Comparison of ENCODE assay signal across 9 cellular contexts in genomic region chr2:172428841-172429173, GRCh38. TPM values are rescaled to one million over a fixed set of nuclear protein-coding genes. Genes with fewer than 3 reads are reported as not detected.
DNase-seq lines count a peak whose midpoint lies in the region; ATAC-seq and TF ChIP-seq lines count a peak whose summit lies in the region.
"Had no signal": no experiment of that assay in that cellular context is flagged by ENCODE, and none has a peak within 500 bp of the region (broad histone marks: within the 10 kb centered on the region; RNA-seq: fewer than 3 reads in every experiment).

No MANE protein-coding gene starts in this region.

- peaks cover 3% of the 10 kb centered on the region for H3K27me3 Mint-ChIP-seq in activated CD8-positive, alpha-beta T cell treated with anti-CD3 and anti-CD28 coated beads for 36 hours

- intact Hi-C loops in activated CD8-positive, alpha-beta T cell treated with anti-CD3 and anti-CD28 coated beads for 36 hours (cut with micrococcal nuclease) = loop anchor here (2.0 kb wide), 1 partner anchor 34 kb away; no protein-coding TSS in a partner anchor
- intact Hi-C loops in gastrocnemius medialis (cut with DNase I; ENCODE audit: low total_unique reads) = loop anchor here (2.0 to 10.0 kb wide), 2 partner anchors 32 to 74 kb away; no protein-coding TSS in a partner anchor

- ATAC-seq in activated CD8-positive, alpha-beta T cell treated with anti-CD3 and anti-CD28 coated beads for 36 hours = no peak
- ATAC-seq in gastrocnemius medialis (no peak), GM18505 (IDR thresholded peaks at IDR 0.05; ENCODE audit: unreplicated experiment) (no peak), GM18511 (IDR thresholded peaks at IDR 0.05; ENCODE audit: unreplicated experiment) (no peak)

- H3K4me3 Mint-ChIP-seq in activated CD8-positive, alpha-beta T cell treated with anti-CD3 and anti-CD28 coated beads for 36 hours = peak overlapping the region; percentile 72

- H3K27me3 ChIP-seq in HL-60 (ENCODE audit: insufficient read depth, poor library complexity, severe bottlenecking) = no peaks in the 10 kb centered on the region
- no peaks in the 10 kb centered on the region for H3K27me3 ChIP-seq in gastrocnemius medialis

- DNase-seq in HL-60 (ENCODE audit: low read depth in 1 of 2, low spot score in 1 of 2) (no peak), gastrocnemius medialis (no peak), NOMO-1 (lab: John Stamatoyannopoulos, UW; ENCODE audit: unreplicated experiment in 2 of 2) (no peak), SHP77 treated with DMSO at 0.1 percent for 48 hours (lab: John Stamatoyannopoulos, UW) (no peak)
- no peak for DNase-seq in activated CD8-positive, alpha-beta T cell treated with anti-CD3 and anti-CD28 coated beads for 36 hours
- DNase-seq: NCI-H524 treated with DMSO at 0.1 percent for 48 hours had no signal

- peak overlapping the region; percentile 66 for H3K27ac Mint-ChIP-seq in activated CD8-positive, alpha-beta T cell treated with anti-CD3 and anti-CD28 coated beads for 36 hours

- TF ChIP-seq CTCF in HL-60 (IDR thresholded peaks at IDR 0.05; ENCODE audit: insufficient read depth, low read length) (no peak), gastrocnemius medialis (IDR thresholded peaks at IDR 0.05 in 4 of 5, conservative IDR thresholded peaks at IDR 0.05 in 1 of 5) (no peak)
- TF ChIP-seq CTCF in activated CD8-positive, alpha-beta T cell treated with anti-CD3 and anti-CD28 coated beads for 36 hours (IDR thresholded peaks at IDR 0.05) = no peak

- CTCF ChIA-PET in activated CD8-positive, alpha-beta T cell treated with anti-CD3 and anti-CD28 coated beads for 36 hours (lab: Charles Lee) = interaction anchor here (1.3 to 33.7 kb wide), 5 partner anchors 11 to 258 kb away, joined by 3 to 746 read pairs (median 6); no protein-coding TSS in a partner anchor

- no peaks in the 10 kb centered on the region for H3K36me3 Mint-ChIP-seq in activated CD8-positive, alpha-beta T cell treated with anti-CD3 and anti-CD28 coated beads for 36 hours (ENCODE audit: low read depth)

- in situ Hi-C loops in gastrocnemius medialis (cut with MboI; ENCODE audit: low sequenced_read_pairs in 4 of 4) = no loop called here

- peak overlapping the region; percentile 60; the same call in 1 of the 2 replicates for H3K27ac ChIP-seq in HL-60 (replicated peaks)
- H3K27ac ChIP-seq in gastrocnemius medialis = peak overlapping the region; percentile 73 to 92 (median 81)

- H3K4me1 Mint-ChIP-seq in activated CD8-positive, alpha-beta T cell treated with anti-CD3 and anti-CD28 coated beads for 36 hours (ENCODE audit: low read depth) = peaks cover 60% of the 10 kb centered on the region

- no peaks in the 10 kb centered on the region for H3K9me3 Mint-ChIP-seq in activated CD8-positive, alpha-beta T cell treated with anti-CD3 and anti-CD28 coated beads for 36 hours

- POLR2A ChIA-PET in activated CD8-positive, alpha-beta T cell treated with anti-CD3 and anti-CD28 coated beads for 36 hours (lab: Charles Lee) = interaction anchor here (1.0 to 7.5 kb wide), 6 partner anchors 11 to 43 kb away, joined by 4 to 66 read pairs (median 6); no protein-coding TSS in a partner anchor

- no peak for TF ChIP-seq POLR2A in gastrocnemius medialis (IDR thresholded peaks at IDR 0.05)
- no peak for TF ChIP-seq POLR2A in GM18505 (IDR thresholded peaks at IDR 0.05; ENCODE audit: borderline replicate concordance, extremely low read depth, insufficient read depth, insufficient read length)

- H3K4me3 ChIP-seq in HL-60 (replicated peaks; ENCODE audit: insufficient read depth, low read length) = peak overlapping the region; percentile 84
- H3K4me3 ChIP-seq in iPS-11a (ENCODE audit: low read depth, low read length) = peak overlapping the region; percentile 78
- H3K4me3 ChIP-seq in gastrocnemius medialis = peak overlapping the region; percentile 65 to 88 (median 76)

- H3K4me1 ChIP-seq in gastrocnemius medialis = peaks cover 19 to 23% of the 10 kb centered on the region in 2 donors

- no peaks in the 10 kb centered on the region for H3K9me3 ChIP-seq in gastrocnemius medialis

- H3K36me3 ChIP-seq in gastrocnemius medialis = no peaks in the 10 kb centered on the region

RNA-seq across cellular contexts. Expression of gene ITGA6, which starts 1.4 kb away (rescaled TPM):
- total RNA-seq in activated CD8-positive, alpha-beta T cell treated with anti-CD3 and anti-CD28 coated beads for 36 hours = 1 to 10 TPM; 7.9 to 8.4 TPM
- total RNA-seq in gastrocnemius medialis = 10 to 100 TPM; 22.5 to 40.6 (median 29.2) TPM
